In genomic region chr1:184310157-184310819, GRCh38 we compare ENCODE assay signal across 17 cellular contexts.
DNase-seq lines count a peak whose midpoint lies in the region; ATAC-seq and TF ChIP-seq lines count a peak whose summit lies in the region.
"Had no signal": no experiment of that assay in that cellular context is flagged by ENCODE, and none has a peak within 500 bp of the region (broad histone marks: within the 10 kb centered on the region; RNA-seq: fewer than 3 reads in every experiment).

No MANE protein-coding gene starts in this region.

- H3K27ac ChIP-seq in endodermal cell (ENCODE audit: low read depth, low read length) (no peak overlapping the region), right lobe of liver (no peak overlapping the region), upper lobe of right lung (no peak overlapping the region)
- H3K27ac ChIP-seq: 22Rv1, BLaER1, SK-N-MC had no signal

- H3K27ac Mint-ChIP-seq in endodermal cell = no peak overlapping the region

- intact Hi-C loops in right lobe of liver (cut with DNase I) = no loop called here
- intact Hi-C loops in upper lobe of right lung (cut with DNase I) = no loop called here

- TF ChIP-seq POLR2A in right lobe of liver (IDR thresholded peaks at IDR 0.05) = no peak

- DNase-seq in DMS53 (lab: John Stamatoyannopoulos, UW) (peak; percentile 37), DMS53 treated with DMSO at 0.1 percent for 48 hours (lab: John Stamatoyannopoulos, UW; ENCODE audit: unreplicated experiment) (no peak), endodermal cell (no peak), right lobe of liver (no peak), upper lobe of right lung (no peak), NCI-H345 treated with DMSO at 0.1 percent for 48 hours (lab: John Stamatoyannopoulos, UW; ENCODE audit: unreplicated experiment) (no peak), NCI-H2107 treated with DMSO at 0.1 percent for 48 hours (lab: John Stamatoyannopoulos, UW; ENCODE audit: unreplicated experiment) (no peak), cortex of kidney (lab: John Stamatoyannopoulos, UW) (no peak)
- DNase-seq: NCI-H1436, NCI-H446 treated with DMSO at 0.1 percent for 48 hours, NCI-H774 had no signal

- H3K27me3 Mint-ChIP-seq in endodermal cell (ENCODE audit: insufficient read depth) = peaks cover 22% of the 10 kb centered on the region

- no peak overlapping the region for H3K9ac ChIP-seq in endodermal cell (ENCODE audit: extremely low read depth, low read length, poor library complexity, severe bottlenecking)
- H3K9ac ChIP-seq: BLaER1 had no signal

- peak; percentile 36 to 97 (median 76) for ATAC-seq in right lobe of liver
- peak; percentile 30 for ATAC-seq in upper lobe of right lung
- ATAC-seq: K562, Panc1, Right ventricle myocardium inferior had no signal

- TF ChIP-seq CTCF in endodermal cell (conservative IDR thresholded peaks at IDR 0.05) (peak; percentile 23), right lobe of liver (IDR thresholded peaks at IDR 0.05) (peak in 1 of 4 donors; percentile 19), upper lobe of right lung (IDR thresholded peaks at IDR 0.05) (no peak)

- H3K4me3 Mint-ChIP-seq in endodermal cell = no peak overlapping the region

- H3K27me3 ChIP-seq in endodermal cell (ENCODE audit: control insufficient read depth, insufficient read depth, low read length, poor library complexity, severe bottlenecking) (peaks cover 9% of the 10 kb centered on the region), right lobe of liver (no peaks in the 10 kb centered on the region), upper lobe of right lung (no peaks in the 10 kb centered on the region)
- H3K27me3 ChIP-seq: BLaER1 had no signal

- H3K36me3 ChIP-seq in endodermal cell (ENCODE audit: control insufficient read depth, insufficient read depth, low read length) (no peaks in the 10 kb centered on the region), right lobe of liver (no peaks in the 10 kb centered on the region), upper lobe of right lung (no peaks in the 10 kb centered on the region)
- H3K36me3 ChIP-seq: BLaER1 had no signal

- peaks cover 12% of the 10 kb centered on the region for H3K9me3 Mint-ChIP-seq in endodermal cell

- no peaks in the 10 kb centered on the region for H3K4me1 ChIP-seq in endodermal cell (ENCODE audit: control insufficient read depth, insufficient read depth, low read length)
- no peaks in the 10 kb centered on the region for H3K4me1 ChIP-seq in right lobe of liver
- H3K4me1 ChIP-seq in upper lobe of right lung = no peaks in the 10 kb centered on the region
- H3K4me1 ChIP-seq: BLaER1 had no signal

- H3K9me3 ChIP-seq in endodermal cell (ENCODE audit: control insufficient read depth, low read length) (peaks cover 7% of the 10 kb centered on the region), right lobe of liver (no peaks in the 10 kb centered on the region), upper lobe of right lung (no peaks in the 10 kb centered on the region)
- H3K9me3 ChIP-seq: BLaER1 had no signal

- H3K4me1 Mint-ChIP-seq in endodermal cell = peaks cover 31% of the 10 kb centered on the region

- H3K36me3 Mint-ChIP-seq in endodermal cell (ENCODE audit: low read depth) = no peaks in the 10 kb centered on the region

- no peak overlapping the region for H3K4me3 ChIP-seq in endodermal cell (ENCODE audit: low read length)
- H3K4me3 ChIP-seq in right lobe of liver = no peak overlapping the region
- H3K4me3 ChIP-seq in upper lobe of right lung = no peak overlapping the region
- H3K4me3 ChIP-seq: BLaER1, K562, SK-N-MC had no signal

- 94 to 100% methylated on average over 1 of the region's 1 CpG for WGBS in endodermal cell (ENCODE audit: insufficient coverage in 1 of 2, insufficient read length in 1 of 2), 2 experiments
- 100% methylated on average over 1 of the region's 1 CpG for WGBS in right lobe of liver (ENCODE audit: insufficient coverage, low coverage, low lambda C conversion rate, missing lambda C conversion rate)
